In genomic region chr7:2754912-2755311, GRCh38 we compare ENCODE assay signal across 34 cellular contexts.
"Had no signal": no experiment of that assay in that cellular context is flagged by ENCODE, and none has a peak within 500 bp of the region (broad histone marks: within the 10 kb centered on the region; RNA-seq: fewer than 3 reads in every experiment).

No MANE protein-coding gene starts in this region.

- H3K36me3 ChIP-seq: ascending aorta, breast epithelium had no signal

- H3K27me3 Mint-ChIP-seq: activated CD4-positive, alpha-beta T cell treated with anti-CD3 and anti-CD28 coated beads, Interleukin-2, amount 10 ng/mL, durations not matched to agents 24 days and 14 days; activated CD8-positive, alpha-beta T cell treated with anti-CD3 and anti-CD28 coated beads for 36 hours; activated naive CD8-positive, alpha-beta T cell treated with anti-CD3 and anti-CD28 coated beads for 36 hours; activated T-cell treated with anti-CD3 and anti-CD28 coated beads, Interleukin-2, amount 50 U/mL, for 24 hours had no signal

- H3K4me1 ChIP-seq: body of pancreas had no signal

- H3K4me3 Mint-ChIP-seq: activated CD4-positive, alpha-beta T cell treated with anti-CD3 and anti-CD28 coated beads, Interleukin-2, amount 10 ng/mL, durations not matched to agents 24 days and 14 days; activated CD8-positive, alpha-beta T cell treated with anti-CD3 and anti-CD28 coated beads for 36 hours; activated naive CD8-positive, alpha-beta T cell treated with anti-CD3 and anti-CD28 coated beads for 36 hours; activated T-cell treated with anti-CD3 and anti-CD28 coated beads, Interleukin-2, amount 50 U/mL, for 24 hours; activated T-helper 1 cell treated with anti-CD3 and anti-CD28 coated beads, Interleukin-12 subunit alpha, Interleukin-12 subunit beta, Interleukin-2, Interleukin-4 antibody, amounts not matched to agents 30 ng/mL and 10 ng/mL and 1 ng/mL, durations not matched to agents 14 hours and 24 hours and 36 hours had no signal

- DNase-seq: activated CD4-positive, alpha-beta T cell treated with anti-CD3 and anti-CD28 coated beads for 1 hour; activated CD4-positive, alpha-beta T cell treated with anti-CD3 and anti-CD28 coated beads, Interleukin-2, amount 10 ng/mL, durations not matched to agents 24 days and 14 days; activated CD4-positive, alpha-beta T cell treated with anti-CD3 and anti-CD28 coated beads, Interleukin-2, amount 50 U/mL, for 4 hours; activated CD4-positive, CD25-positive, alpha-beta regulatory T cell; activated CD8-positive, alpha-beta T cell treated with anti-CD3 and anti-CD28 coated beads for 36 hours; activated effector memory CD4-positive, alpha-beta T cell treated with anti-CD3 and anti-CD28 coated beads, Interleukin-2, amount 50 U/mL, for 16 hours; activated naive CD4-positive, alpha-beta T cell; activated naive CD4-positive, alpha-beta T cell treated with anti-CD3 and anti-CD28 coated beads, Interleukin-2, amount 50 U/mL, for 16 hours; activated naive CD8-positive, alpha-beta T cell treated with anti-CD3 and anti-CD28 coated beads for 36 hours; activated T-cell treated with anti-CD3 and anti-CD28 coated beads, Interleukin-2, amount 50 U/mL, for 24 hours; amniotic stem cell; body of pancreas; Kasumi-1; KG1; MG63; NCI-H1048; NCI-H1105 treated with DMSO at 0.1 percent for 48 hours; NCI-H1436; NCI-H1694 treated with DMSO at 0.1 percent for 48 hours; NCI-H2029; NCI-H510A; NCI-H526; NCI-H748 treated with DMSO at 0.1 percent for 48 hours; NK-92 treated with Interleukin-12 subunit alpha and Interleukin-12 subunit beta, amount 100 ng/mL, for 24 hours; PC-3; Right ventricle myocardium superior; SW 1271; T-helper 1 cell; T-helper 2 cell; T-helper 9 cell had no signal

- H3K9me3 Mint-ChIP-seq: activated CD4-positive, alpha-beta T cell treated with anti-CD3 and anti-CD28 coated beads, Interleukin-2, amount 10 ng/mL, durations not matched to agents 24 days and 14 days had no signal

- H3K27ac ChIP-seq: ascending aorta, body of pancreas, breast epithelium, VCaP had no signal

- ATAC-seq: activated CD8-positive, alpha-beta T cell treated with anti-CD3 and anti-CD28 coated beads for 36 hours; body of pancreas; PC-3 had no signal

- H3K4me3 ChIP-seq: ascending aorta, body of pancreas, breast epithelium, MG63 had no signal

- H3K27me3 ChIP-seq: ascending aorta, body of pancreas, breast epithelium, MG63 had no signal

- H3K9me3 ChIP-seq: ascending aorta, body of pancreas, breast epithelium had no signal

- H3K27ac Mint-ChIP-seq: activated CD4-positive, alpha-beta T cell treated with anti-CD3 and anti-CD28 coated beads, Interleukin-2, amount 10 ng/mL, durations not matched to agents 24 days and 14 days; activated CD8-positive, alpha-beta T cell treated with anti-CD3 and anti-CD28 coated beads for 36 hours; activated naive CD8-positive, alpha-beta T cell treated with anti-CD3 and anti-CD28 coated beads for 36 hours; activated T-cell treated with anti-CD3 and anti-CD28 coated beads, Interleukin-2, amount 50 U/mL, for 24 hours; activated T-helper 1 cell treated with anti-CD3 and anti-CD28 coated beads, Interleukin-12 subunit alpha, Interleukin-12 subunit beta, Interleukin-2, Interleukin-4 antibody, amounts not matched to agents 30 ng/mL and 10 ng/mL and 1 ng/mL, durations not matched to agents 14 hours and 24 hours and 36 hours had no signal
